ENCODE assay signal across 1 cellular context in genomic region chr5:181187500-181188213, GRCh38.
TF ChIP-seq lines count a peak whose summit lies in the region.

No MANE protein-coding gene starts in this region.

TF ChIP-seq in HepG2, 621 proteins besides CTCF, POLR2A, EP300 and RAD21 (continued from another document and continues in another):
- no peak for TF ChIP-seq SNAPC4 (CRISPR knock-in tag; IDR thresholded peaks at IDR 0.05)
- TF ChIP-seq, protein P1, sequence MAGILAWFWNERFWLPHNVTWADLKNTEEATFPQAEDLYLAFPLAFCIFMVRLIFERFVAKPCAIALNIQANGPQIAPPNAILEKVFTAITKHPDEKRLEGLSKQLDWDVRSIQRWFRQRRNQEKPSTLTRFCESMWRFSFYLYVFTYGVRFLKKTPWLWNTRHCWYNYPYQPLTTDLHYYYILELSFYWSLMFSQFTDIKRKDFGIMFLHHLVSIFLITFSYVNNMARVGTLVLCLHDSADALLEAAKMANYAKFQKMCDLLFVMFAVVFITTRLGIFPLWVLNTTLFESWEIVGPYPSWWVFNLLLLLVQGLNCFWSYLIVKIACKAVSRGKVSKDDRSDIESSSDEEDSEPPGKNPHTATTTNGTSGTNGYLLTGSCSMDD (CRISPR knock-in tag; IDR thresholded peaks at IDR 0.05) = no peak
- TF ChIP-seq, protein P2, sequence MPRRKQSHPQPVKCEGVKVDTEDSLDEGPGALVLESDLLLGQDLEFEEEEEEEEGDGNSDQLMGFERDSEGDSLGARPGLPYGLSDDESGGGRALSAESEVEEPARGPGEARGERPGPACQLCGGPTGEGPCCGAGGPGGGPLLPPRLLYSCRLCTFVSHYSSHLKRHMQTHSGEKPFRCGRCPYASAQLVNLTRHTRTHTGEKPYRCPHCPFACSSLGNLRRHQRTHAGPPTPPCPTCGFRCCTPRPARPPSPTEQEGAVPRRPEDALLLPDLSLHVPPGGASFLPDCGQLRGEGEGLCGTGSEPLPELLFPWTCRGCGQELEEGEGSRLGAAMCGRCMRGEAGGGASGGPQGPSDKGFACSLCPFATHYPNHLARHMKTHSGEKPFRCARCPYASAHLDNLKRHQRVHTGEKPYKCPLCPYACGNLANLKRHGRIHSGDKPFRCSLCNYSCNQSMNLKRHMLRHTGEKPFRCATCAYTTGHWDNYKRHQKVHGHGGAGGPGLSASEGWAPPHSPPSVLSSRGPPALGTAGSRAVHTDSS (CRISPR knock-in tag; conservative IDR thresholded peaks at IDR 0.05) = no peak
- TF ChIP-seq, protein P3, sequence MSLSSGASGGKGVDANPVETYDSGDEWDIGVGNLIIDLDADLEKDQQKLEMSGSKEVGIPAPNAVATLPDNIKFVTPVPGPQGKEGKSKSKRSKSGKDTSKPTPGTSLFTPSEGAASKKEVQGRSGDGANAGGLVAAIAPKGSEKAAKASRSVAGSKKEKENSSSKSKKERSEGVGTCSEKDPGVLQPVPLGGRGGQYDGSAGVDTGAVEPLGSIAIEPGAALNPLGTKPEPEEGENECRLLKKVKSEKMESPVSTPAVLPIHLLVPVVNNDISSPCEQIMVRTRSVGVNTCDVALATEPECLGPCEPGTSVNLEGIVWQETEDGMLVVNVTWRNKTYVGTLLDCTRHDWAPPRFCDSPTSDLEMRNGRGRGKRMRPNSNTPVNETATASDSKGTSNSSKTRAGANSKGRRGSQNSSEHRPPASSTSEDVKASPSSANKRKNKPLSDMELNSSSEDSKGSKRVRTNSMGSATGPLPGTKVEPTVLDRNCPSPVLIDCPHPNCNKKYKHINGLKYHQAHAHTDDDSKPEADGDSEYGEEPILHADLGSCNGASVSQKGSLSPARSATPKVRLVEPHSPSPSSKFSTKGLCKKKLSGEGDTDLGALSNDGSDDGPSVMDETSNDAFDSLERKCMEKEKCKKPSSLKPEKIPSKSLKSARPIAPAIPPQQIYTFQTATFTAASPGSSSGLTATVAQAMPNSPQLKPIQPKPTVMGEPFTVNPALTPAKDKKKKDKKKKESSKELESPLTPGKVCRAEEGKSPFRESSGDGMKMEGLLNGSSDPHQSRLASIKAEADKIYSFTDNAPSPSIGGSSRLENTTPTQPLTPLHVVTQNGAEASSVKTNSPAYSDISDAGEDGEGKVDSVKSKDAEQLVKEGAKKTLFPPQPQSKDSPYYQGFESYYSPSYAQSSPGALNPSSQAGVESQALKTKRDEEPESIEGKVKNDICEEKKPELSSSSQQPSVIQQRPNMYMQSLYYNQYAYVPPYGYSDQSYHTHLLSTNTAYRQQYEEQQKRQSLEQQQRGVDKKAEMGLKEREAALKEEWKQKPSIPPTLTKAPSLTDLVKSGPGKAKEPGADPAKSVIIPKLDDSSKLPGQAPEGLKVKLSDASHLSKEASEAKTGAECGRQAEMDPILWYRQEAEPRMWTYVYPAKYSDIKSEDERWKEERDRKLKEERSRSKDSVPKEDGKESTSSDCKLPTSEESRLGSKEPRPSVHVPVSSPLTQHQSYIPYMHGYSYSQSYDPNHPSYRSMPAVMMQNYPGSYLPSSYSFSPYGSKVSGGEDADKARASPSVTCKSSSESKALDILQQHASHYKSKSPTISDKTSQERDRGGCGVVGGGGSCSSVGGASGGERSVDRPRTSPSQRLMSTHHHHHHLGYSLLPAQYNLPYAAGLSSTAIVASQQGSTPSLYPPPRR (CRISPR knock-in tag; IDR thresholded peaks at IDR 0.05; ENCODE audit: borderline replicate concordance) = peak; percentile 24; the same call in 1 of the 2 replicates
- TF ChIP-seq, protein P4, sequence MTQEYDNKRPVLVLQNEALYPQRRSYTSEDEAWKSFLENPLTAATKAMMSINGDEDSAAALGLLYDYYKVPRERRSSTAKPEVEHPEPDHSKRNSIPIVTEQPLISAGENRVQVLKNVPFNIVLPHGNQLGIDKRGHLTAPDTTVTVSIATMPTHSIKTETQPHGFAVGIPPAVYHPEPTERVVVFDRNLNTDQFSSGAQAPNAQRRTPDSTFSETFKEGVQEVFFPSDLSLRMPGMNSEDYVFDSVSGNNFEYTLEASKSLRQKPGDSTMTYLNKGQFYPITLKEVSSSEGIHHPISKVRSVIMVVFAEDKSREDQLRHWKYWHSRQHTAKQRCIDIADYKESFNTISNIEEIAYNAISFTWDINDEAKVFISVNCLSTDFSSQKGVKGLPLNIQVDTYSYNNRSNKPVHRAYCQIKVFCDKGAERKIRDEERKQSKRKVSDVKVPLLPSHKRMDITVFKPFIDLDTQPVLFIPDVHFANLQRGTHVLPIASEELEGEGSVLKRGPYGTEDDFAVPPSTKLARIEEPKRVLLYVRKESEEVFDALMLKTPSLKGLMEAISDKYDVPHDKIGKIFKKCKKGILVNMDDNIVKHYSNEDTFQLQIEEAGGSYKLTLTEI (CRISPR knock-in tag; conservative IDR thresholded peaks at IDR 0.05) = no peak
- no peak for TF ChIP-seq CEBPB (IDR thresholded peaks at IDR 0.05; ENCODE audit: borderline replicate concordance, low read depth, low read length)
- no peak for TF ChIP-seq PHF5A (CRISPR knock-in tag; IDR thresholded peaks at IDR 0.05; ENCODE audit: low read depth, unreplicated experiment)
- TF ChIP-seq ARNT (IDR thresholded peaks at IDR 0.05) = no peak
- no peak for TF ChIP-seq REXO4 (CRISPR knock-in tag; IDR thresholded peaks at IDR 0.05; ENCODE audit: borderline replicate concordance)
- 0 out of 2 replicates have a peak, but pooled peaks have one; percentile 26 for TF ChIP-seq KDM3A (CRISPR knock-in tag; IDR thresholded peaks at IDR 0.05; ENCODE audit: low read depth)
- no peak; the same call in none of the 2 replicates for TF ChIP-seq ZNF350 (CRISPR knock-in tag; IDR thresholded peaks at IDR 0.05; ENCODE audit: borderline replicate concordance, low read depth)
- TF ChIP-seq ZNF329 (CRISPR knock-in tag; IDR thresholded peaks at IDR 0.05; ENCODE audit: low read depth) = no peak
- TF ChIP-seq FOXK2 (IDR thresholded peaks at IDR 0.05) = peak; percentile 21; the same call in 1 of the 2 replicates
- no peak for TF ChIP-seq HMG20B (CRISPR knock-in tag; conservative IDR thresholded peaks at IDR 0.05)
- TF ChIP-seq RNF2 (conservative IDR thresholded peaks at IDR 0.05; ENCODE audit: low read depth) = no peak
- no peak for TF ChIP-seq ARID2 (CRISPR knock-in tag; IDR thresholded peaks at IDR 0.05; ENCODE audit: borderline replicate concordance)
- no peak for TF ChIP-seq JARID2 (CRISPR knock-in tag; IDR thresholded peaks at IDR 0.05; ENCODE audit: insufficient replicate concordance)
- TF ChIP-seq ZNF512B (CRISPR knock-in tag; IDR thresholded peaks at IDR 0.05; ENCODE audit: borderline replicate concordance) = peak; percentile 92
- TF ChIP-seq ZNF30 (CRISPR knock-in tag; IDR thresholded peaks at IDR 0.05) = no peak
- TF ChIP-seq RBFOX2 (IDR thresholded peaks at IDR 0.05; ENCODE audit: low read depth, low read length) = no peak
- TF ChIP-seq NR2C2 (CRISPR knock-in tag; IDR thresholded peaks at IDR 0.05; ENCODE audit: borderline replicate concordance) = 0 out of 2 replicates have a peak, but pooled peaks have one; percentile 52
- no peak for TF ChIP-seq XRCC5 (optimal IDR thresholded peaks at IDR 0.05; ENCODE audit: low read length)
- TF ChIP-seq IKZF1 (IDR thresholded peaks at IDR 0.05) = no peak
- no peak; the same call in 1 of the 2 replicates for TF ChIP-seq SOX5 (CRISPR knock-in tag; IDR thresholded peaks at IDR 0.05; ENCODE audit: borderline replicate concordance)
- TF ChIP-seq ZNF766 (CRISPR knock-in tag; IDR thresholded peaks at IDR 0.05; ENCODE audit: borderline replicate concordance) = no peak
- TF ChIP-seq, protein P5, sequence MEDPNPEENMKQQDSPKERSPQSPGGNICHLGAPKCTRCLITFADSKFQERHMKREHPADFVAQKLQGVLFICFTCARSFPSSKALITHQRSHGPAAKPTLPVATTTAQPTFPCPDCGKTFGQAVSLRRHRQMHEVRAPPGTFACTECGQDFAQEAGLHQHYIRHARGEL (CRISPR knock-in tag; IDR thresholded peaks at IDR 0.05) = no peak
- no peak for TF ChIP-seq ZNF20 (CRISPR knock-in tag; IDR thresholded peaks at IDR 0.05)
- no peak for TF ChIP-seq ZNF18 (CRISPR knock-in tag; IDR thresholded peaks at IDR 0.05; ENCODE audit: insufficient replicate concordance)
- peak; percentile 18; the same call in 1 of the 2 replicates for TF ChIP-seq MIXL1 (CRISPR knock-in tag; IDR thresholded peaks at IDR 0.05)
- TF ChIP-seq ZNF782 (CRISPR knock-in tag; IDR thresholded peaks at IDR 0.05; ENCODE audit: borderline replicate concordance) = no peak; the same call in 1 of the 2 replicates
- TF ChIP-seq, protein P6, sequence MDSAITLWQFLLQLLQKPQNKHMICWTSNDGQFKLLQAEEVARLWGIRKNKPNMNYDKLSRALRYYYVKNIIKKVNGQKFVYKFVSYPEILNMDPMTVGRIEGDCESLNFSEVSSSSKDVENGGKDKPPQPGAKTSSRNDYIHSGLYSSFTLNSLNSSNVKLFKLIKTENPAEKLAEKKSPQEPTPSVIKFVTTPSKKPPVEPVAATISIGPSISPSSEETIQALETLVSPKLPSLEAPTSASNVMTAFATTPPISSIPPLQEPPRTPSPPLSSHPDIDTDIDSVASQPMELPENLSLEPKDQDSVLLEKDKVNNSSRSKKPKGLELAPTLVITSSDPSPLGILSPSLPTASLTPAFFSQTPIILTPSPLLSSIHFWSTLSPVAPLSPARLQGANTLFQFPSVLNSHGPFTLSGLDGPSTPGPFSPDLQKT (CRISPR knock-in tag; IDR thresholded peaks at IDR 0.05; ENCODE audit: borderline replicate concordance) = no peak
- no peak for TF ChIP-seq DZIP1 (CRISPR knock-in tag; IDR thresholded peaks at IDR 0.05)
